In the genomic region with DNA sequence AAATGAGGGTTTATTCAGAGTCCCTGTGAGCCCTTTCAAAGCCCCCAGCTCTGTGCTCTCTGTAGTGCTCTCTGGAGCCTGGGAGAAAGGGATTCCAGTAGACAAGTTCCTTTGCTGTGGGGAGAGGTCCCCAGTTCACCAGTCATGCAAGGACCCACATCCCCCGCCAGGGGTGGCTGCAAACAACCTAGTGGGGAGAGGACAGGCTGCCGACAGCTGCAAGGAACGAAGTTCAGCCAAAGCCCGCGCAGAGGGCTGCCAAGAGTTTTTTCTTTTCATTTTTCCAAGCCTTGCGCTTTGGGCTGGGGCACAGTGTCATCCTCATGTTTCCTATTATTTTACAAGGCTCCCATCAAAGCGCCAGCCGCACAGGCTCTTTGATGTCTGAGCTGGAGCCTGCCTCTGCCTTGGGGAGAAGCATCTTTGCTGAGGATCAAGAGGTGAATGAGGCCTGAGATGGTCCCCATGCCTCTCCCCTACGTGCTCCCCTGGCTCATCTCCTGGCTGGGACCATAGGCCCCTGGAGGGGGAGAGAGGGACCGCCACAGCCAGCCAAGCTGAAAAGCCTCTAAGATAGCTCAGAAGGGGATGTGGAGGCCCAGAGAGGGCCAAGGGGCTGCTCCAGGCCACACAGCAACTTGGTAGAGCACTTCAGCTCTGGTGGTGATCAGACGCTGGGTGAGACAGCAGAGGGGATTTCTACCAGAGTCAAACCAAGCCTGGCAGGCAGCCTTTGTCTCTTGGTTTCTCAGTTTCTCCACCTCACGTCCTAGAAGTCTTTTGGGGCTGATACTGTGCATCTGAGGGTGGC, we compare ENCODE assay signal across 10 cellular contexts. TPM values are rescaled to one million over a fixed set of nuclear protein-coding genes. Genes with fewer than 3 reads are reported as not detected.
DNase-seq lines count a peak whose midpoint lies in the region; ATAC-seq and TF ChIP-seq lines count a peak whose summit lies in the region.
"Had no signal": no experiment of that assay in that cellular context is flagged by ENCODE, and none has a peak within 500 bp of the region (broad histone marks: within the 10 kb centered on the region; RNA-seq: fewer than 3 reads in every experiment).

No MANE protein-coding gene starts in this region.

- no peak overlapping the region for H3K27ac ChIP-seq in RWPE2 (ENCODE audit: poor library complexity, severe bottlenecking)
- H3K27ac ChIP-seq in left ventricle myocardium inferior (replicated peaks): peak overlapping the region; percentile 72
- H3K27ac ChIP-seq: epithelial cell of prostate had no signal

- no peaks in the 10 kb centered on the region for H3K36me3 Mint-ChIP-seq in stimulated activated effector memory CD8-positive, alpha-beta T cell treated with anti-CD3 and anti-CD28 coated beads, Interleukin-12 subunit alpha, Interleukin-12 subunit beta, amount 100 ng/mL, for 72 hours

- H3K4me1 Mint-ChIP-seq in stimulated activated effector memory CD8-positive, alpha-beta T cell treated with anti-CD3 and anti-CD28 coated beads, Interleukin-12 subunit alpha, Interleukin-12 subunit beta, amount 100 ng/mL, for 72 hours: no peaks in the 10 kb centered on the region
- H3K4me1 Mint-ChIP-seq: IgD-negative memory B cell had no signal

- H3K4me3 Mint-ChIP-seq in stimulated activated effector memory CD8-positive, alpha-beta T cell treated with anti-CD3 and anti-CD28 coated beads, Interleukin-12 subunit alpha, Interleukin-12 subunit beta, amount 100 ng/mL, for 72 hours: no peak overlapping the region
- H3K4me3 Mint-ChIP-seq: IgD-negative memory B cell had no signal

- no peaks in the 10 kb centered on the region for H3K9me3 Mint-ChIP-seq in stimulated activated effector memory CD8-positive, alpha-beta T cell treated with anti-CD3 and anti-CD28 coated beads, Interleukin-12 subunit alpha, Interleukin-12 subunit beta, amount 100 ng/mL, for 72 hours
- H3K9me3 Mint-ChIP-seq: IgD-negative memory B cell had no signal

- H3K9me3 ChIP-seq in RWPE2 (ENCODE audit: severe bottlenecking) (no peaks in the 10 kb centered on the region), left ventricle myocardium inferior (replicated peaks) (no peaks in the 10 kb centered on the region)

- no peaks in the 10 kb centered on the region for H3K36me3 ChIP-seq in RWPE2 (ENCODE audit: low read depth)
- no peaks in the 10 kb centered on the region for H3K36me3 ChIP-seq in left ventricle myocardium inferior

- TF ChIP-seq CTCF in RWPE2 (IDR thresholded peaks at IDR 0.05; ENCODE audit: poor library complexity, severe bottlenecking) (no peak), left ventricle myocardium inferior (IDR thresholded peaks at IDR 0.05; ENCODE audit: borderline replicate concordance) (peak; percentile 86)

- intact Hi-C loops in left ventricle myocardium inferior (cut with micrococcal nuclease): loop anchor here (5.0 kb wide), 1 partner anchor 67 kb away; no protein-coding TSS in a partner anchor

- H3K4me1 ChIP-seq in RWPE2 (ENCODE audit: insufficient read depth, poor library complexity, severe bottlenecking) (no peaks in the 10 kb centered on the region), left ventricle myocardium inferior (peaks cover 60% of the 10 kb centered on the region)

- H3K27ac Mint-ChIP-seq in stimulated activated effector memory CD8-positive, alpha-beta T cell treated with anti-CD3 and anti-CD28 coated beads, Interleukin-12 subunit alpha, Interleukin-12 subunit beta, amount 100 ng/mL, for 72 hours: no peak overlapping the region
- H3K27ac Mint-ChIP-seq: IgD-negative memory B cell had no signal

- ATAC-seq in GM21390 (IDR thresholded peaks at IDR 0.05; ENCODE audit: unreplicated experiment): peak; percentile 64
- ATAC-seq in RWPE2 (ENCODE audit: low read depth): peak; percentile 36; the same call in 2 of the 3 replicates
- peak; percentile 73 for ATAC-seq in stimulated activated effector memory CD8-positive, alpha-beta T cell treated with anti-CD3 and anti-CD28 coated beads, Interleukin-12 subunit alpha, Interleukin-12 subunit beta, amount 100 ng/mL, for 72 hours

- no peaks in the 10 kb centered on the region for H3K27me3 ChIP-seq in RWPE2 (ENCODE audit: insufficient read depth, poor library complexity, severe bottlenecking)
- no peaks in the 10 kb centered on the region for H3K27me3 ChIP-seq in left ventricle myocardium inferior (ENCODE audit: low read depth)

- peak; percentile 55 for DNase-seq in RWPE2 (ENCODE audit: low spot score)
- DNase-seq in left ventricle myocardium inferior: peak; percentile 78
- DNase-seq in stimulated activated effector memory CD8-positive, alpha-beta T cell treated with anti-CD3 and anti-CD28 coated beads, Interleukin-12 subunit alpha, Interleukin-12 subunit beta, amount 100 ng/mL, for 72 hours (ENCODE audit: low spot score in 2 of 2): no peak
- DNase-seq in midbrain (lab: John Stamatoyannopoulos, UW): no peak
- no peak for DNase-seq in occipital lobe (lab: John Stamatoyannopoulos, UW)
- no peak for DNase-seq in NOMO-1 treated with dmso at 0.1 percent for 144 hours (lab: John Stamatoyannopoulos, UW; ENCODE audit: unreplicated experiment)
- DNase-seq in NCI-H2029 (lab: John Stamatoyannopoulos, UW): no peak

- H3K4me3 ChIP-seq in RWPE2 (ENCODE audit: severe bottlenecking) (no peak overlapping the region), left ventricle myocardium inferior (no peak overlapping the region)

RNA-seq across cellular contexts. Expression of a gene that starts 50.5 kb away (rescaled TPM):
- total RNA-seq in left ventricle myocardium inferior (715 TPM), occipital lobe (5.8 TPM)

Comparison
In these comparisons a context has a peak if more than half of its experiments do, and no peak if none do; other contexts are left out.
1. DNase-seq: peak in RWPE2 (single experiment) and left ventricle myocardium inferior (single experiment); none in stimulated activated effector memory CD8-positive, alpha-beta T cell treated with anti-CD3 and anti-CD28 coated beads, Interleukin-12 subunit alpha, Interleukin-12 subunit beta, amount 100 ng/mL, for 72 hours (0 of 2), midbrain (single experiment), occipital lobe (single experiment), NOMO-1 treated with dmso at 0.1 percent for 144 hours (single experiment) and NCI-H2029 (single experiment).
2. RNA of a gene that starts 50.5 kb away (total RNA-seq): 715 TPM in left ventricle myocardium inferior (single experiment); 5.8 TPM in occipital lobe (single experiment); every median in the first group is over 100 times any median in the second.
3. Peak in every context shown above with its lines, with median percentiles within 50 percentile points of each other: ATAC-seq.